Comparison of ENCODE assay signal across 16 cellular contexts in genomic region chr10:109919224-109919623, GRCh38. TPM values are rescaled to one million over a fixed set of nuclear protein-coding genes. Genes with fewer than 3 reads are reported as not detected.
DNase-seq lines count a peak whose midpoint lies in the region; ATAC-seq, FAIRE-seq and TF ChIP-seq lines count a peak whose summit lies in the region.
"Had no signal": no experiment of that assay in that cellular context is flagged by ENCODE, and none has a peak within 500 bp of the region (broad histone marks: within the 10 kb centered on the region; RNA-seq: fewer than 3 reads in every experiment).

No MANE protein-coding gene starts in this region.

- no peak for TF ChIP-seq POLR2A in transverse colon (IDR thresholded peaks at IDR 0.05)

- in situ Hi-C loops in transverse colon (cut with MboI; ENCODE audit: low pct_ligation_motif_present in 1 of 4, low pct_unique_long_range_greater_than_20kb in 1 of 4, low sequenced_read_pairs in 3 of 4): no loop called here

- intact Hi-C loops in OCI-LY7 (cut with micrococcal nuclease; ENCODE audit: unreplicated experiment): loop anchor here (10.0 kb wide), 1 partner anchor 726 kb away; the partner anchor contains the start of gene RBM20
- intact Hi-C loops in transverse colon (cut with DNase I; ENCODE audit: low total_unique reads): no loop called here

- peak overlapping the region in 1 of 2 donors; percentile 0 for H3K27ac Mint-ChIP-seq in effector memory CD8-positive, alpha-beta T cell
- H3K27ac Mint-ChIP-seq: CD8-positive, alpha-beta T cell had no signal

- H3K27ac ChIP-seq in OCI-LY7 (ENCODE audit: low read depth, low read length, poor library complexity, severe bottlenecking) (no peak overlapping the region), transverse colon (no peak overlapping the region)
- H3K27ac ChIP-seq: GM23248 had no signal

- H3K9me2 ChIP-seq in OCI-LY7 (ENCODE audit: insufficient read depth, low read length): no peaks in the 10 kb centered on the region

- WGBS in transverse colon (ENCODE audit: low coverage in 1 of 2), 2 donors: 76 to 83% methylated on average over 2 of the region's 2 CpGs

- peak; percentile 47 for FAIRE-seq in GM18507 (lab: Jason Lieb, UNC)
- FAIRE-seq: K562, RCC 7860 had no signal

- BruUV-seq in OCI-LY7 (replicated peaks; lab: Mats Ljungman, UMichigan): no TSS peak

- POLR2A ChIA-PET in OCI-LY7 (lab: Charles Lee): interaction anchor here (1.9 kb wide), 1 partner anchor 9 kb away, joined by 7 read pairs; no protein-coding TSS in a partner anchor

- TF ChIP-seq EP300 in transverse colon (IDR thresholded peaks at IDR 0.05; ENCODE audit: low read depth): no peak

- peaks cover 89% of the 10 kb centered on the region for H3K79me2 ChIP-seq in OCI-LY7 (ENCODE audit: insufficient read depth, low read depth, low read length)

- H3K4me2 ChIP-seq in OCI-LY7 (ENCODE audit: low read length): peak overlapping the region; percentile 7; the same call in 1 of the 2 replicates

- H3K36me3 Mint-ChIP-seq in effector memory CD8-positive, alpha-beta T cell (ENCODE audit: insufficient read depth): peaks cover 6% of the 10 kb centered on the region

- H3K4me1 ChIP-seq in OCI-LY7 (ENCODE audit: insufficient read depth, low read length, poor library complexity, severe bottlenecking) (peaks cover 75% of the 10 kb centered on the region), transverse colon (peaks cover 5 to 67% (median 41%) of the 10 kb centered on the region in 4 donors)

- no peak overlapping the region for H3K4me3 ChIP-seq in OCI-LY7 (ENCODE audit: low read depth, low read length, poor library complexity, severe bottlenecking)
- H3K4me3 ChIP-seq in transverse colon: no peak overlapping the region
- H3K4me3 ChIP-seq: GM23248, K562 had no signal

- H3K9me3 Mint-ChIP-seq in effector memory CD8-positive, alpha-beta T cell: no peaks in the 10 kb centered on the region
- H3K9me3 Mint-ChIP-seq: CD8-positive, alpha-beta T cell had no signal

- H4K20me1 ChIP-seq in OCI-LY7 (ENCODE audit: insufficient read depth, low read length): no peaks in the 10 kb centered on the region

- H3K27me3 ChIP-seq in transverse colon: no peaks in the 10 kb centered on the region

- H3K36me3 ChIP-seq in OCI-LY7 (ENCODE audit: insufficient read depth, low read length): peaks cover 64% of the 10 kb centered on the region
- H3K36me3 ChIP-seq in transverse colon: no peaks in the 10 kb centered on the region

- ATAC-seq in GM21360 (IDR thresholded peaks at IDR 0.05; ENCODE audit: unreplicated experiment) (peak; percentile 26), GM19023 (IDR thresholded peaks at IDR 0.05; ENCODE audit: unreplicated experiment) (no peak)
- ATAC-seq in effector memory CD8-positive, alpha-beta T cell (replicated peaks): no peak
- ATAC-seq: CD8-positive, alpha-beta T cell; HCT116; K562 had no signal

- DNase-seq in GM18507 (ENCODE audit: extremely low spot score, insufficient read length, low read depth) (no peak), OCI-LY7 (ENCODE audit: low spot score) (no peak), NK-92 (lab: John Stamatoyannopoulos, UW; ENCODE audit: unreplicated experiment) (no peak), transverse colon (no peak)
- DNase-seq in effector memory CD8-positive, alpha-beta T cell: no peak
- DNase-seq: CD8-positive, alpha-beta T cell; GM23248; NCI-H1092 treated with DMSO at 0.1 percent for 48 hours; NCI-H1694 treated with DMSO at 0.1 percent for 48 hours; NCI-H345; SIG-M5 had no signal

- CTCF ChIA-PET in OCI-LY7 (lab: Charles Lee; ENCODE audit: unreplicated experiment): no interaction called here

- peaks cover 58 to 71% of the 10 kb centered on the region in 2 donors for H3K4me1 Mint-ChIP-seq in effector memory CD8-positive, alpha-beta T cell (ENCODE audit: low read depth in 2 of 2)

- TF ChIP-seq CTCF in OCI-LY7 (conservative IDR thresholded peaks at IDR 0.05; ENCODE audit: low read length) (no peak), transverse colon (IDR thresholded peaks at IDR 0.05) (no peak)

- peaks cover 26% of the 10 kb centered on the region; the same call in 1 of the 2 replicates for H3K9me3 ChIP-seq in OCI-LY7 (ENCODE audit: low read length)
- no peaks in the 10 kb centered on the region for H3K9me3 ChIP-seq in transverse colon

- H3K4me3 Mint-ChIP-seq in effector memory CD8-positive, alpha-beta T cell: peak overlapping the region; percentile 29 to 42
- H3K4me3 Mint-ChIP-seq: CD8-positive, alpha-beta T cell had no signal

- no peak overlapping the region for H2AFZ ChIP-seq in OCI-LY7 (ENCODE audit: low read length)
- H2AFZ ChIP-seq: GM23248 had no signal

- H3K27me3 Mint-ChIP-seq in effector memory CD8-positive, alpha-beta T cell: no peaks in the 10 kb centered on the region

RNA-seq across cellular contexts. Expression of gene XPNPEP1, which starts 4.1 kb away (rescaled TPM):
- total RNA-seq in OCI-LY7 (2014; rRNA removed; shearing (Covaris generic)): 234 and 237 TPM in 2 replicates
- 130 and 136 TPM in 2 replicates for total RNA-seq in OCI-LY7 (2022)
- total RNA-seq in transverse colon: 100 to 1,000 TPM; 108 to 298 (median 127) TPM
